Comparison of ENCODE assay signal across 9 cellular contexts in the genomic region with DNA sequence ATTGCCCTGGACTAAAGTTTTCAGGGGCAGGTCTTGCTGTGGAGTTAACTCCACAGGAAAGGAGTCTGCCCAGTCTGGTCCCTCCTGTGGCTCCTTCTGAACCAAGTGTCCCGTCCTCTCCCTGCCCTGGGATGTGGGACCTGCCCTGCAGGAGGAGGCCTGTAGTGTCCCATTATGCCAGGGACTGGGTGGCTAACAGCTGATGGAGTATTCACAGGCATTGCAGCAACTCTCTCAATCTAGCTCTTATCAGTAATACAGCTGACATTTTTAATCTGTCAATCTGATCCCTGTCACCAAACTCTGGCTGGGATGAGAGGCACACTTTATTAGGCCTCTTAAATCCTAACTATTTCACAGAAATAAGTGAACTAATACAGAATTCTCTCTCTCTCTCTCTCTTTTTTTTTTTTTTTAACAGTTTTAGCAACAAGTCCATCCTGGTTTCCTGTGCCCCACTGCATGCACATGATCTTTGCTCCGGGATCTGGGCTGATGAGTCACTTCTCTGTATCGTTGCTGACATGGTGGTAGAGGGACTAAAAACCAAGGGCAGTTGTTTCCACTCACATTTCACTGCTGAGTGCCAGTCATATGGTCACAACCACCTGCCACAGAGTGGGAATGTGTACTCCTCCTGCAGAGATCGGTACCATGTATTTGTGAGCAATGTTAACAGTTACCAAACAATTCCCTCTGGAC. TPM values are rescaled to one million over a fixed set of nuclear protein-coding genes. Genes with fewer than 3 reads are reported as not detected.
DNase-seq lines count a peak whose midpoint lies in the region; ATAC-seq and TF ChIP-seq lines count a peak whose summit lies in the region.
"Had no signal": no experiment of that assay in that cellular context is flagged by ENCODE, and none has a peak within 500 bp of the region (broad histone marks: within the 10 kb centered on the region; RNA-seq: fewer than 3 reads in every experiment).

No MANE protein-coding gene starts in this region.

- DNase-seq in A172 (ENCODE audit: low spot score) = peak; percentile 68
- DNase-seq in HK-2 (ENCODE audit: unreplicated experiment) = peak; percentile 50
- no peak for DNase-seq in WTC11 (ENCODE audit: low spot score)
- no peak for DNase-seq in right cardiac atrium
- no peak for DNase-seq in caudate nucleus (lab: John Stamatoyannopoulos, UW)
- DNase-seq in NCI-H526 treated with DMSO at 0.1 percent for 48 hours (lab: John Stamatoyannopoulos, UW) = no peak
- DNase-seq in activated T-cell treated with anti-CD3 and anti-CD28 coated beads, Interleukin-2, amount 50 U/mL, for 72 hours = no peak
- DNase-seq: activated naive CD8-positive, alpha-beta T cell treated with anti-CD3 and anti-CD28 coated beads, Interleukin-2, amount 10 ng/mL, durations not matched to agents 7 days and 5 days had no signal

- peaks cover 48% of the 10 kb centered on the region for H3K27me3 Mint-ChIP-seq in WTC11 (ENCODE audit: low read depth)
- H3K27me3 Mint-ChIP-seq in activated T-cell treated with anti-CD3 and anti-CD28 coated beads, Interleukin-2, amount 50 U/mL, for 72 hours (ENCODE audit: low read depth) = peaks cover 28% of the 10 kb centered on the region

- peaks cover 42% of the 10 kb centered on the region for H3K4me1 Mint-ChIP-seq in WTC11
- peaks cover 25% of the 10 kb centered on the region for H3K4me1 Mint-ChIP-seq in activated T-cell treated with anti-CD3 and anti-CD28 coated beads, Interleukin-2, amount 50 U/mL, for 72 hours (ENCODE audit: low read depth)

- ATAC-seq in WTC11 (peak; percentile 24), right cardiac atrium (peak; percentile 34 to 58), GM18909 (IDR thresholded peaks at IDR 0.05; ENCODE audit: poor library complexity, unreplicated experiment) (no peak)
- ATAC-seq in activated T-cell treated with anti-CD3 and anti-CD28 coated beads, Interleukin-2, amount 50 U/mL, for 72 hours (replicated peaks in 1 of 2) = no peak

- no peaks in the 10 kb centered on the region for H3K9me3 ChIP-seq in right cardiac atrium (ENCODE audit: control insufficient read depth, low read length)

- no peak overlapping the region for H3K4me3 ChIP-seq in right cardiac atrium (ENCODE audit: low read length)

- WGBS in right cardiac atrium = 31% methylated on average over 4 of the region's 4 CpGs

- POLR2A ChIA-PET in WTC11 (lab: Charles Lee) = interaction anchor here (0.6 kb wide), 1 partner anchor 845 kb away, joined by 5 read pairs; no protein-coding TSS in a partner anchor

- H3K9me3 Mint-ChIP-seq in WTC11 = no peaks in the 10 kb centered on the region
- no peaks in the 10 kb centered on the region for H3K9me3 Mint-ChIP-seq in activated T-cell treated with anti-CD3 and anti-CD28 coated beads, Interleukin-2, amount 50 U/mL, for 72 hours
- H3K9me3 Mint-ChIP-seq: activated naive CD8-positive, alpha-beta T cell treated with anti-CD3 and anti-CD28 coated beads, Interleukin-2, amount 10 ng/mL, durations not matched to agents 7 days and 5 days had no signal

- CTCF ChIA-PET in WTC11 (lab: Charles Lee) = interaction anchor here (1.0 to 1.9 kb wide), 2 partner anchors 18 to 71 kb away, joined by 3 to 6 read pairs; no protein-coding TSS in a partner anchor

- intact Hi-C loops in right cardiac atrium (cut with DNase I) = loop anchor here (5.0 to 10.0 kb wide), 4 partner anchors 66 to 176 kb away; no protein-coding TSS in a partner anchor

- no peak for TF ChIP-seq CTCF in WTC11 (IDR thresholded peaks at IDR 0.05)

- H3K27ac ChIP-seq in right cardiac atrium (ENCODE audit: low read length) = peak overlapping the region; percentile 14
- H3K27ac ChIP-seq in caudate nucleus (ENCODE audit: low read depth, low read length) = no peak overlapping the region

- no peak overlapping the region for H3K27ac Mint-ChIP-seq in WTC11
- H3K27ac Mint-ChIP-seq in activated T-cell treated with anti-CD3 and anti-CD28 coated beads, Interleukin-2, amount 50 U/mL, for 72 hours = no peak overlapping the region
- H3K27ac Mint-ChIP-seq: activated naive CD8-positive, alpha-beta T cell treated with anti-CD3 and anti-CD28 coated beads, Interleukin-2, amount 10 ng/mL, durations not matched to agents 7 days and 5 days had no signal

- H3K27me3 ChIP-seq in right cardiac atrium (ENCODE audit: control insufficient read depth, insufficient read depth) = no peaks in the 10 kb centered on the region

- no peaks in the 10 kb centered on the region for H3K4me1 ChIP-seq in right cardiac atrium (ENCODE audit: control insufficient read depth, insufficient read depth, low read length)

- no peaks in the 10 kb centered on the region for H3K36me3 Mint-ChIP-seq in WTC11
- H3K36me3 Mint-ChIP-seq in activated T-cell treated with anti-CD3 and anti-CD28 coated beads, Interleukin-2, amount 50 U/mL, for 72 hours (ENCODE audit: insufficient read depth in 2 of 2) = no peaks in the 10 kb centered on the region
- H3K36me3 Mint-ChIP-seq: activated naive CD8-positive, alpha-beta T cell treated with anti-CD3 and anti-CD28 coated beads, Interleukin-2, amount 10 ng/mL, durations not matched to agents 7 days and 5 days had no signal

- no peak overlapping the region for H3K4me3 Mint-ChIP-seq in WTC11
- H3K4me3 Mint-ChIP-seq in activated T-cell treated with anti-CD3 and anti-CD28 coated beads, Interleukin-2, amount 50 U/mL, for 72 hours = no peak overlapping the region
- H3K4me3 Mint-ChIP-seq: activated naive CD8-positive, alpha-beta T cell treated with anti-CD3 and anti-CD28 coated beads, Interleukin-2, amount 10 ng/mL, durations not matched to agents 7 days and 5 days had no signal

TF ChIP-seq in WTC11, 78 proteins besides CTCF, POLR2A, EP300 and RAD21:
- TF ChIP-seq EMX1 (CRISPR knock-in tag; IDR thresholded peaks at IDR 0.05) (no peak), RELA (CRISPR knock-in tag; IDR thresholded peaks at IDR 0.05; ENCODE audit: borderline replicate concordance) (no peak)

RNA-seq across cellular contexts. Expression of a gene that starts 39.1 kb away (rescaled TPM):
- total RNA-seq in A172 (2014; rRNA removed; shearing (Covaris generic)) = 0.19 and 0.50 TPM in 2 replicates
- 0.09 to 0.13 TPM in 2 of 3 replicates, not detected in the other for total RNA-seq in WTC11 (2021)
- total RNA-seq in right cardiac atrium = 100 to 1,000 TPM in 3 of 4 donors, 10 to 100 TPM in 1; 69.3 to 154 (median 136) TPM
- polyA plus RNA-seq in right cardiac atrium = 115 TPM
- total RNA-seq in activated T-cell treated with anti-CD3 and anti-CD28 coated beads, Interleukin-2, amount 50 U/mL, for 72 hours = not detected
- total RNA-seq: activated naive CD8-positive, alpha-beta T cell treated with anti-CD3 and anti-CD28 coated beads, Interleukin-2, amount 10 ng/mL, durations not matched to agents 7 days and 5 days had no signal

Comparison
In these comparisons a context has a peak if more than half of its experiments do, and no peak if none do; other contexts are left out.
1. DNase-seq: peak in A172 (single experiment) and HK-2 (single experiment); none in WTC11 (single experiment), right cardiac atrium (0 of 3), caudate nucleus (0 of 61), NCI-H526 treated with DMSO at 0.1 percent for 48 hours (single experiment) and activated T-cell treated with anti-CD3 and anti-CD28 coated beads, Interleukin-2, amount 50 U/mL, for 72 hours (0 of 2).
2. ATAC-seq: peak in WTC11 (single experiment) and right cardiac atrium (2 of 2); none in GM18909 (single experiment) and activated T-cell treated with anti-CD3 and anti-CD28 coated beads, Interleukin-2, amount 50 U/mL, for 72 hours (0 of 2).
3. RNA of a gene that starts 39.1 kb away (total RNA-seq): 69.3 to 154 TPM in right cardiac atrium; 0.19 to 0.50 TPM in A172, 0.09 to 0.13 TPM in WTC11 and not detected in activated T-cell treated with anti-CD3 and anti-CD28 coated beads, Interleukin-2, amount 50 U/mL, for 72 hours; every median in the first group is over 10 times any median in the second.